Comparison of ENCODE assay signal across 18 cellular contexts in the genomic region with DNA sequence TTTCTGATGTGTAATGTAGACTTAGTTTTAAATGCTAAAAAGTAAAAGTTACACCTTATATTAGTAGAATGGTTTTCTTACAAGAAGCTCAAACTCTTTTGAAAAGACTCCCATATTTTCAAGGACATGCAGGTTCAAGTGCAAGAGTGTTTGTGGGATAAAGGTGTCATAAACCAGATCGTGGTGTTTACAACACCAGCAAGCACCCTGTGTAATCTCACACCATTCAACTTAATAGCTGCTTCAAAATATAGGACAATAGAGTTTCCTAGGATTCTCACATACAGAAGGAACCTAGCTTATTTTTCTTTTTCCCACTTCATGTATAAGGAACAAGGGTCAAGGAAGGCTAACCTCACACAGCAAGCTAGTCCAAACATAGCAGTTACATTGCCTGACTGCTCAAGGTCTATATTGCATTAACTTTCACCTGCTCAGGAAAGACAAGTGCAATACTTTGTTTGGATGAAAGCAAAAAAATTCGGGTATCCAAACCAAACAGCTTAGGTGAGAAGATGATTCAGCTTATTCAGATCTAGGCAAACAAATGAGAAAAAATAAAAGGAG.
"Had no signal": no experiment of that assay in that cellular context is flagged by ENCODE, and none has a peak within 500 bp of the region (broad histone marks: within the 10 kb centered on the region; RNA-seq: fewer than 3 reads in every experiment).

No MANE protein-coding gene starts in this region.

- H3K4me3 Mint-ChIP-seq: activated CD8-positive, alpha-beta memory T cell treated with anti-CD3 and anti-CD28 coated beads, Interleukin-2, amount 10 ng/mL, durations not matched to agents 7 days and 5 days; activated naive CD4-positive, alpha-beta T cell treated with anti-CD3 and anti-CD28 coated beads, Interleukin-2, amount 50 U/mL, for 24 hours; activated T-cell treated with anti-CD3 and anti-CD28 coated beads, Interleukin-2, amount 50 U/mL, for 4 hours; stimulated activated naive B cell treated with anti-CD40 and anti-IgM and Interleukin-4, amounts not matched to agents 10 μg/mL and 1 μg/mL and 100 μg/mL, for 72 hours had no signal

- H3K9me3 ChIP-seq: esophagus squamous epithelium, left ventricle myocardium inferior, transverse colon had no signal

- H3K27ac ChIP-seq: coronary artery, esophagus squamous epithelium, hepatocyte, left ventricle myocardium inferior, WERI-Rb-1 had no signal

- H3K27me3 Mint-ChIP-seq: activated CD8-positive, alpha-beta memory T cell treated with anti-CD3 and anti-CD28 coated beads, Interleukin-2, amount 10 ng/mL, durations not matched to agents 7 days and 5 days; activated naive CD4-positive, alpha-beta T cell treated with anti-CD3 and anti-CD28 coated beads, Interleukin-2, amount 50 U/mL, for 24 hours; stimulated activated naive B cell treated with anti-CD40 and anti-IgM and Interleukin-4, amounts not matched to agents 10 μg/mL and 1 μg/mL and 100 μg/mL, for 72 hours had no signal

- H3K27me3 ChIP-seq: esophagus squamous epithelium, hepatocyte, transverse colon had no signal

- H3K36me3 ChIP-seq: left ventricle myocardium inferior, transverse colon, WERI-Rb-1 had no signal

- H3K9me3 Mint-ChIP-seq: activated naive CD4-positive, alpha-beta T cell treated with anti-CD3 and anti-CD28 coated beads, Interleukin-2, amount 50 U/mL, for 24 hours; activated T-cell treated with anti-CD3 and anti-CD28 coated beads, Interleukin-2, amount 50 U/mL, for 4 hours; naive thymus-derived CD8-positive, alpha-beta T cell; stimulated activated naive B cell treated with anti-CD40 and anti-IgM and Interleukin-4, amounts not matched to agents 10 μg/mL and 1 μg/mL and 100 μg/mL, for 72 hours had no signal

- FAIRE-seq: endothelial cell of umbilical vein, kidney had no signal

- H3K27ac Mint-ChIP-seq: activated naive CD4-positive, alpha-beta T cell treated with anti-CD3 and anti-CD28 coated beads, Interleukin-2, amount 50 U/mL, for 24 hours; stimulated activated naive B cell treated with anti-CD40 and anti-IgM and Interleukin-4, amounts not matched to agents 10 μg/mL and 1 μg/mL and 100 μg/mL, for 72 hours had no signal

- DNase-seq: activated CD4-positive, alpha-beta T cell treated with anti-CD3 and anti-CD28 coated beads, Interleukin-2, amount 50 U/mL, for 48 hours; activated CD8-positive, alpha-beta memory T cell treated with anti-CD3 and anti-CD28 coated beads, Interleukin-2, amount 10 ng/mL, durations not matched to agents 7 days and 5 days; activated effector memory CD4-positive, alpha-beta T cell treated with anti-CD3 and anti-CD28 coated beads, Interleukin-2, amount 50 U/mL, for 16 hours; activated T-cell treated with anti-CD3 and anti-CD28 coated beads, Interleukin-2, amount 50 U/mL, for 4 hours; caudate nucleus; esophagus squamous epithelium; kidney; left ventricle myocardium inferior; naive thymus-derived CD8-positive, alpha-beta T cell; posterior cingulate gyrus; retina; stimulated activated naive B cell treated with anti-CD40 and anti-IgM and Interleukin-4, amounts not matched to agents 10 μg/mL and 1 μg/mL and 100 μg/mL, for 72 hours; transverse colon; WERI-Rb-1 had no signal

- H3K36me3 Mint-ChIP-seq: activated naive CD4-positive, alpha-beta T cell treated with anti-CD3 and anti-CD28 coated beads, Interleukin-2, amount 50 U/mL, for 24 hours; naive thymus-derived CD8-positive, alpha-beta T cell had no signal

- H3K4me3 ChIP-seq: coronary artery, esophagus squamous epithelium, hepatocyte, left ventricle myocardium inferior, transverse colon had no signal
